In the genomic region with DNA sequence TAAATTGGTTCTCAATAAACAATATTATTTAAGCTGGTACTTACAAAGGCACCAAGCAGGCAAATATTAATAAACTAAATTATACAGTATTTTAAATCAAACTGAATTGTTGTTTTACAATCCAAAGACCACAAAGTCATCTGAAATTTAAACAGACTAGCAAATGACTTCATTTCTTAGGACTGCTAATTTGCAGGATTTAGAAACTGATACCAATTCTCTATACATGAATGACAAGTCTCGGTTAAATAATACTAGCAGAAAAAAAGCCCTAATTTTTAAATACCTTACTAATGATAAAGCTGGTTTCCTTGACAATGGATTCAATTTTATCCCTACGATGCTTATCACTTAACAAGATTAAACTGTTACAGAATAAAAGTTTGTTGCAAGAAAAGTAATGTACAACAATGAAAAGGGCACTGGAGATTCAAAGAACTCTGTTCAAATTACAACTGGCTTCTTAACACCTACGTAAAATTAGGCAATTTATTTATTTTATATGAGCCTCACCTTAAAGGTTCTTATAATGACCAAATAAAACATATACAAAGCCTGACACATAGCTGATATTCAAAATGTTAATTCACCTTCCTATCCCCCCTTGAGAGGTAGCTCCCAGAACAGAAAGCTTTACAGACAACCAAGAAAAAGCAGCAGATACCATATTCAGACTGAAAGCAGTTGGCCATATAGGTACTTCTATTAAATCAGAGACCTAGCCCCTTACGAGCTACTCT, we compare ENCODE assay signal across 15 cellular contexts. TPM values are rescaled to one million over a fixed set of nuclear protein-coding genes. Genes with fewer than 3 reads are reported as not detected.
A peak's percentile ranks its signal among the peaks of the same experiment; 100 is the strongest.
DNase-seq lines count a peak whose midpoint lies in the region; ATAC-seq and TF ChIP-seq lines count a peak whose summit lies in the region.
"Had no signal": no experiment of that assay in that cellular context is flagged by ENCODE, and none has a peak within 500 bp of the region (broad histone marks: within the 10 kb centered on the region; RNA-seq: fewer than 3 reads in every experiment).

No MANE protein-coding gene starts in this region.

- peaks cover 0 to 8% (median 4%) of the 10 kb centered on the region in 3 donors for H3K36me3 Mint-ChIP-seq in CD8-positive, alpha-beta memory T cell

- H3K79me2 ChIP-seq in OCI-LY3 (ENCODE audit: low read length): peaks cover 44% of the 10 kb centered on the region

- peaks cover 48% of the 10 kb centered on the region for H3K4me1 ChIP-seq in CD8-positive, alpha-beta memory T cell (ENCODE audit: insufficient read depth, low read length)
- H3K4me1 ChIP-seq in OCI-LY3 (ENCODE audit: low read length): peaks cover 39% of the 10 kb centered on the region
- H3K4me1 ChIP-seq: sigmoid colon, transverse colon had no signal

- no peaks in the 10 kb centered on the region for H3K9me3 Mint-ChIP-seq in CD8-positive, alpha-beta memory T cell
- H3K9me3 Mint-ChIP-seq: CD14-positive monocyte had no signal

- ATAC-seq in GM18868 (IDR thresholded peaks at IDR 0.05; ENCODE audit: unreplicated experiment): peak; percentile 91
- peak; percentile 77 for ATAC-seq in HG02798 (IDR thresholded peaks at IDR 0.05; ENCODE audit: poor library complexity, unreplicated experiment)

- H2AFZ ChIP-seq in OCI-LY3 (ENCODE audit: low read depth, low read length): no peak overlapping the region

- CTCF ChIA-PET in CD8-positive, alpha-beta memory T cell (lab: Charles Lee): no interaction called here

- peak overlapping the region in 5 of 7 donors; percentile 0 to 48 (median 27) for H3K4me3 Mint-ChIP-seq in CD8-positive, alpha-beta memory T cell
- H3K4me3 Mint-ChIP-seq: CD14-positive monocyte had no signal

- POLR2A ChIA-PET in CD8-positive, alpha-beta memory T cell (lab: Charles Lee): no interaction called here

- no peaks in the 10 kb centered on the region for H3K9me3 ChIP-seq in CD8-positive, alpha-beta memory T cell (ENCODE audit: low read length)
- H3K9me3 ChIP-seq in OCI-LY3 (ENCODE audit: insufficient read depth, low read length): no peaks in the 10 kb centered on the region
- H3K9me3 ChIP-seq: sigmoid colon, transverse colon had no signal

- TF ChIP-seq CTCF in OCI-LY3 (IDR thresholded peaks at IDR 0.05; ENCODE audit: low read depth, low read length): no peak

- peak overlapping the region; percentile 86 for H3K4me2 ChIP-seq in OCI-LY3 (ENCODE audit: low read length)

- H3K27ac Mint-ChIP-seq in CD8-positive, alpha-beta memory T cell: peak overlapping the region in 4 of 8 donors; percentile 17 to 80 (median 68)
- H3K27ac Mint-ChIP-seq: CD14-positive monocyte had no signal

- no peak overlapping the region for H3K4me3 ChIP-seq in CD8-positive, alpha-beta memory T cell (ENCODE audit: low read length)
- H3K4me3 ChIP-seq in OCI-LY3 (ENCODE audit: low read length): peak overlapping the region; percentile 69
- H3K4me3 ChIP-seq: cardiac muscle cell, sigmoid colon, transverse colon had no signal

- no peak overlapping the region for H3K27ac ChIP-seq in CD8-positive, alpha-beta memory T cell (ENCODE audit: low read depth, low read length)
- H3K27ac ChIP-seq in OCI-LY3 (ENCODE audit: low read length): peak overlapping the region; percentile 82
- H3K27ac ChIP-seq: cardiac muscle cell, sigmoid colon, transverse colon had no signal

- peak overlapping the region; percentile 52 for H3K9ac ChIP-seq in OCI-LY3 (ENCODE audit: low read length)

- H3K36me3 ChIP-seq in CD8-positive, alpha-beta memory T cell (ENCODE audit: insufficient read depth, low read length): no peaks in the 10 kb centered on the region
- H3K36me3 ChIP-seq in OCI-LY3 (replicated peaks; ENCODE audit: low read depth, low read length): no peaks in the 10 kb centered on the region
- H3K36me3 ChIP-seq: cardiac muscle cell, sigmoid colon, transverse colon had no signal

- H3K4me1 Mint-ChIP-seq in CD8-positive, alpha-beta memory T cell: peaks cover 42 to 65% (median 65%) of the 10 kb centered on the region in 3 donors

- DNase-seq in CD8-positive, alpha-beta memory T cell: no peak
- DNase-seq in A172 (ENCODE audit: low spot score): no peak
- DNase-seq in germinal center (ENCODE audit: low spot score): no peak
- DNase-seq in RKO (ENCODE audit: low spot score): no peak
- no peak for DNase-seq in activated CD8-positive, alpha-beta memory T cell treated with anti-CD3 and anti-CD28 coated beads, Interleukin-2, amount 50 U/mL, for 4 hours
- DNase-seq: erythroblast; NCI-H1436; NK-92 treated with Interleukin-12 subunit alpha and Interleukin-12 subunit beta, amount 100 ng/mL, for 24 hours; sigmoid colon; transverse colon had no signal

- H3K27me3 Mint-ChIP-seq in CD8-positive, alpha-beta memory T cell: no peaks in the 10 kb centered on the region

- H3K27me3 ChIP-seq in CD8-positive, alpha-beta memory T cell (ENCODE audit: insufficient read depth, low read length, poor library complexity, severe bottlenecking): no peaks in the 10 kb centered on the region
- no peaks in the 10 kb centered on the region for H3K27me3 ChIP-seq in OCI-LY3 (ENCODE audit: low read depth, low read length)
- H3K27me3 ChIP-seq: cardiac muscle cell, sigmoid colon, transverse colon had no signal

- no peaks in the 10 kb centered on the region for H4K20me1 ChIP-seq in OCI-LY3 (ENCODE audit: insufficient read depth, low read length)

RNA-seq across cellular contexts. Expression of gene HBS1L, which starts 33.1 kb away (rescaled TPM):
- total RNA-seq in CD8-positive, alpha-beta memory T cell: 100 to 1,000 TPM; 145 to 147 TPM
- 45.6 TPM for polyA plus RNA-seq in CD8-positive, alpha-beta memory T cell
- total RNA-seq in A172 (2014; rRNA removed; shearing (Covaris generic)): 157 and 160 TPM in 2 replicates
